ENCODE assay signal across 26 cellular contexts in genomic region chr18:48099481-48100167, GRCh38.
"Had no signal": no experiment of that assay in that cellular context is flagged by ENCODE, and none has a peak within 500 bp of the region (broad histone marks: within the 10 kb centered on the region; RNA-seq: fewer than 3 reads in every experiment).

No MANE protein-coding gene starts in this region.

- H3K4me3 ChIP-seq: adrenal gland, colonic mucosa, dorsolateral prefrontal cortex, esophagus muscularis mucosa, left ventricle myocardium inferior, ovary, prostate gland, right atrium auricular region had no signal

- ATAC-seq: activated CD4-positive, CD25-positive, alpha-beta regulatory T cell treated with anti-CD3 and anti-CD28 coated beads, Interleukin-2, amount 50 U/mL, for 24 hours; activated CD8-positive, alpha-beta memory T cell treated with anti-CD3 and anti-CD28 coated beads, Interleukin-2, amount 10 ng/mL, durations not matched to agents 7 days and 5 days; activated CD8-positive, alpha-beta T cell treated with anti-CD3 and anti-CD28 coated beads for 36 hours; effector memory CD8-positive, alpha-beta T cell; stimulated activated naive CD8-positive, alpha-beta T cell treated with anti-CD3 and anti-CD28 coated beads, Interleukin-15, Interleukin-2, amounts not matched to agents 100 U/mL and 50 U/mL, for 24 hours; T-cell had no signal

- H3K9me3 ChIP-seq: adrenal gland, colonic mucosa, esophagus muscularis mucosa, left ventricle myocardium inferior, ovary, prostate gland, right atrium auricular region had no signal

- H3K27me3 ChIP-seq: adrenal gland, colonic mucosa, dorsolateral prefrontal cortex, esophagus muscularis mucosa, ovary, right atrium auricular region had no signal

- H3K4me3 Mint-ChIP-seq: activated CD4-positive, alpha-beta T cell treated with anti-CD3 and anti-CD28 coated beads, Interleukin-2, amount 10 ng/mL, durations not matched to agents 24 days and 14 days; activated CD8-positive, alpha-beta memory T cell treated with anti-CD3 and anti-CD28 coated beads, Interleukin-2, amount 10 ng/mL, durations not matched to agents 7 days and 5 days; activated CD8-positive, alpha-beta T cell treated with anti-CD3 and anti-CD28 coated beads for 36 hours; activated naive CD8-positive, alpha-beta T cell; effector memory CD8-positive, alpha-beta T cell; T-cell; T-helper 2 cell treated with Interferon-gamma antibody and Interleukin-4, amounts not matched to agents 5 μg/mL and 100 μg/mL, for 36 hours had no signal

- H3K36me3 Mint-ChIP-seq: activated CD8-positive, alpha-beta memory T cell treated with anti-CD3 and anti-CD28 coated beads, Interleukin-2, amount 10 ng/mL, durations not matched to agents 7 days and 5 days; activated naive CD8-positive, alpha-beta T cell; T-cell had no signal

- H3K4me1 Mint-ChIP-seq: activated CD4-positive, alpha-beta T cell treated with anti-CD3 and anti-CD28 coated beads, Interleukin-2, amount 10 ng/mL, durations not matched to agents 24 days and 14 days; activated CD8-positive, alpha-beta memory T cell treated with anti-CD3 and anti-CD28 coated beads, Interleukin-2, amount 10 ng/mL, durations not matched to agents 7 days and 5 days; T-cell had no signal

- H3K9me3 Mint-ChIP-seq: activated CD4-positive, alpha-beta T cell treated with anti-CD3 and anti-CD28 coated beads, Interleukin-2, amount 10 ng/mL, durations not matched to agents 24 days and 14 days; activated CD8-positive, alpha-beta T cell treated with anti-CD3 and anti-CD28 coated beads for 36 hours; effector memory CD8-positive, alpha-beta T cell; T-cell; T-helper 2 cell treated with Interferon-gamma antibody and Interleukin-4, amounts not matched to agents 5 μg/mL and 100 μg/mL, for 36 hours had no signal

- DNase-seq: activated CD4-positive, alpha-beta T cell treated with anti-CD3 and anti-CD28 coated beads, Interleukin-2, amount 10 ng/mL, durations not matched to agents 24 days and 14 days; activated CD8-positive, alpha-beta memory T cell treated with anti-CD3 and anti-CD28 coated beads, Interleukin-2, amount 10 ng/mL, durations not matched to agents 7 days and 5 days; activated CD8-positive, alpha-beta T cell treated with anti-CD3 and anti-CD28 coated beads for 36 hours; activated T-cell treated with anti-CD3 and anti-CD28 coated beads for 4 hours; adrenal gland; colonic mucosa; effector memory CD8-positive, alpha-beta T cell; hypothalamus; left ventricle myocardium inferior; mammary epithelial cell; stimulated activated CD4-positive, alpha-beta T cell treated with anti-CD3 and anti-CD28 coated beads, Interleukin-4, amount 100 ng/mL, for 24 hours; stimulated activated naive CD8-positive, alpha-beta T cell treated with anti-CD3 and anti-CD28 coated beads, Interleukin-15, Interleukin-2, amounts not matched to agents 100 U/mL and 50 U/mL, for 24 hours; T-cell had no signal

- H3K4me1 ChIP-seq: adrenal gland, colonic mucosa, esophagus muscularis mucosa, left ventricle myocardium inferior, prostate gland, right atrium auricular region had no signal

- H3K27ac Mint-ChIP-seq: activated CD4-positive, alpha-beta T cell treated with anti-CD3 and anti-CD28 coated beads, Interleukin-2, amount 10 ng/mL, durations not matched to agents 24 days and 14 days; activated CD8-positive, alpha-beta memory T cell treated with anti-CD3 and anti-CD28 coated beads, Interleukin-2, amount 10 ng/mL, durations not matched to agents 7 days and 5 days; activated CD8-positive, alpha-beta T cell treated with anti-CD3 and anti-CD28 coated beads for 36 hours; activated naive CD8-positive, alpha-beta T cell; effector memory CD8-positive, alpha-beta T cell; T-cell; T-helper 2 cell treated with Interferon-gamma antibody and Interleukin-4, amounts not matched to agents 5 μg/mL and 100 μg/mL, for 36 hours had no signal

- H3K27ac ChIP-seq: adrenal gland, colonic mucosa, dorsolateral prefrontal cortex, esophagus muscularis mucosa, left ventricle myocardium inferior, ovary, prostate gland, right atrium auricular region, VCaP had no signal

- H3K36me3 ChIP-seq: adrenal gland, colonic mucosa, esophagus muscularis mucosa, left ventricle myocardium inferior, ovary, prostate gland, right atrium auricular region had no signal

- FAIRE-seq: astrocyte, bronchial epithelial cell, endothelial cell of umbilical vein, frontal cortex had no signal
